In genomic region chr15:40430271-40430805, GRCh38 we compare ENCODE assay signal across 14 cellular contexts. TPM values are rescaled to one million over a fixed set of nuclear protein-coding genes. Genes with fewer than 3 reads are reported as not detected.
DNase-seq lines count a peak whose midpoint lies in the region; ATAC-seq and TF ChIP-seq lines count a peak whose summit lies in the region.
"Had no signal": no experiment of that assay in that cellular context is flagged by ENCODE, and none has a peak within 500 bp of the region (broad histone marks: within the 10 kb centered on the region; RNA-seq: fewer than 3 reads in every experiment).

No MANE protein-coding gene starts in this region.

- intact Hi-C loops in heart right ventricle (cut with DNase I) = no loop called here

- no peak overlapping the region for H3K4me3 ChIP-seq in parathyroid adenoma (ENCODE audit: low read depth, low read length)
- no peak overlapping the region for H3K4me3 ChIP-seq in heart right ventricle

- H3K27me3 ChIP-seq in parathyroid adenoma (ENCODE audit: control insufficient read depth, insufficient read depth, low read length) (no peaks in the 10 kb centered on the region), heart right ventricle (peaks cover 0 to 15% (median 0%) of the 10 kb centered on the region in 7 donors)

- no peaks in the 10 kb centered on the region for H3K36me3 ChIP-seq in parathyroid adenoma (ENCODE audit: control insufficient read depth, insufficient read depth, low read length)
- H3K36me3 ChIP-seq in heart right ventricle = no peaks in the 10 kb centered on the region

- H3K27ac ChIP-seq in parathyroid adenoma (no peak overlapping the region), heart right ventricle (no peak overlapping the region)

- no peak for TF ChIP-seq CTCF in parathyroid adenoma (IDR thresholded peaks at IDR 0.05)
- TF ChIP-seq CTCF in heart right ventricle (IDR thresholded peaks at IDR 0.05) = no peak

- H3K4me1 ChIP-seq in parathyroid adenoma (no peaks in the 10 kb centered on the region), heart right ventricle (peaks cover 0 to under 1% (median 0%) of the 10 kb centered on the region in 9 donors)

- peak overlapping the region; percentile 46 for H2AFZ ChIP-seq in parathyroid adenoma

- H3K9me3 ChIP-seq in parathyroid adenoma (ENCODE audit: control insufficient read depth, low read length) = no peaks in the 10 kb centered on the region
- H3K9me3 ChIP-seq in heart right ventricle = no peaks in the 10 kb centered on the region

- peak; percentile 71 for DNase-seq in ELF-1 (ENCODE audit: low read depth, low spot score)
- DNase-seq in NCI-H2227 (lab: John Stamatoyannopoulos, UW; ENCODE audit: unreplicated experiment) = peak; percentile 55
- peak; percentile 44 for DNase-seq in dedifferentiated amniotic fluid mesenchymal stem cell (ENCODE audit: extremely low spot score)
- DNase-seq in H4 (ENCODE audit: low spot score) = no peak
- DNase-seq in heart right ventricle = no peak
- DNase-seq in NCI-H524 treated with DMSO at 0.1 percent for 48 hours (lab: John Stamatoyannopoulos, UW) = no peak
- no peak for DNase-seq in stimulated activated CD4-positive, alpha-beta T cell treated with anti-CD3 and anti-CD28 coated beads, Interleukin-15, amount 100 ng/mL, for 24 hours
- DNase-seq: activated CD8-positive, alpha-beta T cell treated with anti-CD3 and anti-CD28 coated beads for 36 hours; amniotic stem cell; COR-L47; naive thymus-derived CD8-positive, alpha-beta T cell; NCI-H2171; SHP77 treated with DMSO at 0.1 percent for 48 hours had no signal

- no peak for ATAC-seq in heart right ventricle
- ATAC-seq: activated CD8-positive, alpha-beta T cell treated with anti-CD3 and anti-CD28 coated beads for 36 hours; naive thymus-derived CD8-positive, alpha-beta T cell had no signal

- no peaks in the 10 kb centered on the region for H3K79me2 ChIP-seq in parathyroid adenoma

- H3K4me2 ChIP-seq in parathyroid adenoma (ENCODE audit: low read length) = no peak overlapping the region

- H3K9ac ChIP-seq in parathyroid adenoma = no peak overlapping the region

- WGBS in heart right ventricle, 2 donors = 63 to 73% methylated on average over 10 of the region's 10 CpGs

RNA-seq across cellular contexts. Expression of gene BAHD1, which starts 10.4 kb away (rescaled TPM):
- 5.3 and 6.0 TPM in 2 replicates for total RNA-seq in H4 (2014; rRNA removed; shearing (Covaris generic))
- total RNA-seq in heart right ventricle = 10 to 100 TPM; 12.1 to 17.8 (median 16.0) TPM
- polyA plus RNA-seq in heart right ventricle = 1 to 10 TPM; 8.9 to 9.7 TPM

RNA-seq across cellular contexts. Expression of gene IVD, which starts 24.7 kb away (rescaled TPM):
- total RNA-seq in H4 (2014; rRNA removed; shearing (Covaris generic)) = 9.1 and 13.6 TPM in 2 replicates
- 100 to 1,000 TPM in 7 of 10 donors, 10 to 100 TPM in 3; 71.1 to 143 (median 109) TPM for total RNA-seq in heart right ventricle
- 10 to 100 TPM; 42.2 to 44.4 TPM for polyA plus RNA-seq in heart right ventricle

RNA-seq across cellular contexts. Expression of gene CHST14, which starts 40.4 kb away (rescaled TPM):
- 31.6 and 34.6 TPM in 2 replicates for total RNA-seq in H4 (2014; rRNA removed; shearing (Covaris generic))
- total RNA-seq in heart right ventricle = 10 to 100 TPM in 2 of 10 donors, 1 to 10 TPM in 8; 5.7 to 11.5 (median 9.0) TPM
- polyA plus RNA-seq in heart right ventricle = 1 to 10 TPM; 5.3 to 8.8 TPM

RNA-seq across cellular contexts. Expression of gene KNSTRN, which starts 47.8 kb away (rescaled TPM):
- total RNA-seq in H4 (2014; rRNA removed; shearing (Covaris generic)) = 90.3 and 92.9 TPM in 2 replicates
- total RNA-seq in heart right ventricle = 10 to 100 TPM in 3 of 10 donors, 1 to 10 TPM in 7; 5.3 to 16.0 (median 8.3) TPM
- polyA plus RNA-seq in heart right ventricle = 10 to 100 TPM in 1 of 2 donors, 1 to 10 TPM in 1; 8.2 to 13.1 TPM

Comparison
In these comparisons a context has a peak if more than half of its experiments do, and no peak if none do; other contexts are left out.
1. DNase-seq: peak in ELF-1 (single experiment), NCI-H2227 (single experiment) and dedifferentiated amniotic fluid mesenchymal stem cell (single experiment); none in H4 (single experiment), heart right ventricle (0 of 2), NCI-H524 treated with DMSO at 0.1 percent for 48 hours (single experiment) and stimulated activated CD4-positive, alpha-beta T cell treated with anti-CD3 and anti-CD28 coated beads, Interleukin-15, amount 100 ng/mL, for 24 hours (single experiment).